8 cellular contexts compared by ENCODE assay signal in genomic region chr11:67505605-67506396, GRCh38. TPM values are rescaled to one million over a fixed set of nuclear protein-coding genes. Genes with fewer than 3 reads are reported as not detected.
A peak's percentile ranks its signal among the peaks of the same experiment; 100 is the strongest.
DNase-seq lines count a peak whose midpoint lies in the region; ATAC-seq and TF ChIP-seq lines count a peak whose summit lies in the region.

No MANE protein-coding gene starts in this region.

- CTCF ChIA-PET in Panc1 (lab: Charles Lee) = interaction anchor here (0.6 to 0.7 kb wide), 5 partner anchors 68 to 170 kb away, joined by 3 to 8 read pairs (median 3); partner anchors contain the start of genes PPP1CA and PTPRCAP

- peaks cover 25% of the 10 kb centered on the region for H3K4me1 ChIP-seq in Panc1 (ENCODE audit: control insufficient read depth, insufficient read depth, low read length)
- peaks cover 11 to 39% of the 10 kb centered on the region in 2 donors for H3K4me1 ChIP-seq in muscle layer of duodenum (ENCODE audit: control insufficient read depth in 1 of 2, insufficient read depth in 2 of 2, low read length in 2 of 2)

- H3K27me3 ChIP-seq in Panc1 (ENCODE audit: control insufficient read depth, insufficient read depth, low read length) = no peaks in the 10 kb centered on the region
- no peaks in the 10 kb centered on the region for H3K27me3 ChIP-seq in muscle layer of duodenum (ENCODE audit: low read depth, low read length)

- H3K36me3 ChIP-seq in Panc1 (ENCODE audit: control insufficient read depth, insufficient read depth, low read length) (no peaks in the 10 kb centered on the region; the same call in 1 of the 2 replicates), muscle layer of duodenum (ENCODE audit: control insufficient read depth in 1 of 2, insufficient read depth in 2 of 2, low read length in 2 of 2) (peaks cover 7 to 16% of the 10 kb centered on the region in 2 donors)

- TF ChIP-seq CTCF in Panc1 (IDR thresholded peaks at IDR 0.05) = peak; percentile 100

- H3K4me3 ChIP-seq in Jurkat, Clone E6-1 (ENCODE audit: low read length) = peak overlapping the region; percentile 83
- peak overlapping the region; percentile 82 to 90 for H3K4me3 ChIP-seq in Panc1 (ENCODE audit: low read depth in 2 of 2, low read length in 2 of 2)
- H3K4me3 ChIP-seq in muscle layer of duodenum (ENCODE audit: low read depth in 1 of 2, low read length in 2 of 2) = peak overlapping the region; percentile 39 to 66

- in situ Hi-C loops in Panc1 (cut with HindIII; ENCODE audit: low pct_unique_long_range_greater_than_20kb, low sequenced_read_pairs) = no loop called here

- intact Hi-C loops in Panc1 (cut with micrococcal nuclease; ENCODE audit: unreplicated experiment) = loop anchor here (5.0 kb wide), 1 partner anchor 94 kb away; no protein-coding TSS in a partner anchor

- peak overlapping the region; percentile 88 for H3K27ac ChIP-seq in Panc1 (ENCODE audit: low read length)
- H3K27ac ChIP-seq in muscle layer of duodenum (ENCODE audit: low read length) = peak overlapping the region; percentile 96

- peak; percentile 74 for DNase-seq in GM04503 (ENCODE audit: low read depth)
- DNase-seq in Jurkat, Clone E6-1 (ENCODE audit: low read depth, low spot score) = peak; percentile 75
- peak; percentile 91 for DNase-seq in Panc1 (ENCODE audit: low read depth, low spot score)
- DNase-seq in activated T-cell treated with anti-CD3 and anti-CD28 coated beads, Interleukin-2, amount 50 U/mL, for 48 hours = peak; percentile 92 to 95
- DNase-seq in stimulated activated CD8-positive, alpha-beta memory T cell treated with anti-CD3 and anti-CD28 coated beads, Interleukin-4, amount 100 ng/mL, for 48 hours = peak; percentile 95

- no TSS peak for BruUV-seq in Panc1 (replicated peaks; lab: Mats Ljungman, UMichigan)

- peak; percentile 69 for ATAC-seq in Panc1
- ATAC-seq in esophagus mucosa = peak; percentile 73
- ATAC-seq in HG03457 (IDR thresholded peaks at IDR 0.05; ENCODE audit: unreplicated experiment) = no peak

- POLR2A ChIA-PET in Panc1 (lab: Charles Lee) = no interaction called here

- H3K9me3 ChIP-seq in Panc1 (ENCODE audit: control insufficient read depth, insufficient read depth, low read depth, low read length) (no peaks in the 10 kb centered on the region), muscle layer of duodenum (ENCODE audit: control insufficient read depth in 1 of 2, low read length in 2 of 2) (no peaks in the 10 kb centered on the region)

RNA-seq across cellular contexts. Expression of gene PITPNM1, which starts 0.6 kb away (rescaled TPM):
- 31.9 TPM for polyA plus RNA-seq in Jurkat, Clone E6-1 (2012; ENCODE audit: insufficient read depth, insufficient read length)
- total RNA-seq in Panc1 (2021; ENCODE audit: unreplicated experiment) (70.4 TPM), esophagus mucosa (36.5 TPM)
- 78.0 TPM for polyA plus RNA-seq in Panc1 (2012; ENCODE audit: insufficient read length)

RNA-seq across cellular contexts. Expression of gene CDK2AP2, which starts 2.2 kb away (rescaled TPM):
- 86.4 TPM for polyA plus RNA-seq in Jurkat, Clone E6-1 (2012; ENCODE audit: insufficient read depth, insufficient read length)
- 76.1 TPM for total RNA-seq in Panc1 (2021; ENCODE audit: unreplicated experiment)
- polyA plus RNA-seq in Panc1 (2012; ENCODE audit: insufficient read length) = 150 TPM
- total RNA-seq in esophagus mucosa = 34.8 TPM

RNA-seq across cellular contexts. Expression of gene CABP2, which starts 17.4 kb away (rescaled TPM):
- not detected for polyA plus RNA-seq in Jurkat, Clone E6-1 (2012; ENCODE audit: insufficient read depth, insufficient read length)
- total RNA-seq in Panc1 (2021; ENCODE audit: unreplicated experiment) = not detected
- not detected for polyA plus RNA-seq in Panc1 (2012; ENCODE audit: insufficient read length)
- not detected for total RNA-seq in esophagus mucosa

RNA-seq across cellular contexts. Expression of gene AIP, which starts 23.0 kb away (rescaled TPM):
- polyA plus RNA-seq in Jurkat, Clone E6-1 (2012; ENCODE audit: insufficient read depth, insufficient read length) = 225 TPM
- total RNA-seq in Panc1 (2021; ENCODE audit: unreplicated experiment) = 87.8 TPM
- 178 TPM for polyA plus RNA-seq in Panc1 (2012; ENCODE audit: insufficient read length)
- 23.5 TPM for total RNA-seq in esophagus mucosa

RNA-seq across cellular contexts. Expression of gene TMEM134, which starts 36.8 kb away (rescaled TPM):
- polyA plus RNA-seq in Jurkat, Clone E6-1 (2012; ENCODE audit: insufficient read depth, insufficient read length) = 60.0 TPM
- total RNA-seq in Panc1 (2021; ENCODE audit: unreplicated experiment) (65.0 TPM), esophagus mucosa (135 TPM)
- polyA plus RNA-seq in Panc1 (2012; ENCODE audit: insufficient read length) = 100 TPM
